8 cellular contexts compared by ENCODE assay signal in genomic region chr11:100876826-100877545, GRCh38.
DNase-seq lines count a peak whose midpoint lies in the region; ATAC-seq and TF ChIP-seq lines count a peak whose summit lies in the region.

No MANE protein-coding gene starts in this region.

- H3K27ac ChIP-seq in PC-3 (ENCODE audit: low read length) (peak overlapping the region; percentile 3; the same call in 1 of the 2 replicates), gastroesophageal sphincter (peak overlapping the region in 1 of 4 donors; percentile 31)

- H3K36me3 ChIP-seq in BJ (ENCODE audit: control insufficient read depth, insufficient read depth, low read length) (no peaks in the 10 kb centered on the region), PC-3 (ENCODE audit: low read depth, low read length) (no peaks in the 10 kb centered on the region), gastroesophageal sphincter (no peaks in the 10 kb centered on the region)

- WGBS in gastroesophageal sphincter (ENCODE audit: low coverage in 1 of 2), 2 donors = 12 to 35% methylated on average over 3 of the region's 3 CpGs

- no peaks in the 10 kb centered on the region for H4K20me1 ChIP-seq in PC-3 (ENCODE audit: low read length)

- no peak for TF ChIP-seq EP300 in gastroesophageal sphincter (IDR thresholded peaks at IDR 0.05)

- peaks cover 14% of the 10 kb centered on the region for H3K4me1 ChIP-seq in PC-3 (ENCODE audit: insufficient read depth, low read length)
- peaks cover 0 to 12% (median 0%) of the 10 kb centered on the region in 3 donors for H3K4me1 ChIP-seq in gastroesophageal sphincter

- CTCF ChIA-PET in BJ (lab: Yijun Ruan, JAX) (interaction anchor here (1.2 kb wide), 1 partner anchor 28 kb away, joined by 3 read pairs; no protein-coding TSS in a partner anchor), PC-3 (lab: Charles Lee) (interaction anchor here (0.6 kb wide), 2 partner anchors 47 to 1376 kb away, joined by 3 read pairs; no protein-coding TSS in a partner anchor)

- no peaks in the 10 kb centered on the region for H3K27me3 ChIP-seq in BJ (ENCODE audit: control insufficient read depth, insufficient read depth, low read length)
- no peaks in the 10 kb centered on the region for H3K27me3 ChIP-seq in PC-3 (ENCODE audit: low read length)
- H3K27me3 ChIP-seq in gastroesophageal sphincter = no peaks in the 10 kb centered on the region

- H3K9me2 ChIP-seq in PC-3 (replicated peaks; ENCODE audit: low read length) = no peaks in the 10 kb centered on the region

- BruUV-seq in PC-3 (replicated peaks; lab: Mats Ljungman, UMichigan) = no TSS peak

- no peak for TF ChIP-seq POLR2A in gastroesophageal sphincter (IDR thresholded peaks at IDR 0.05)

- no peak overlapping the region for H3K4me3 ChIP-seq in BJ (ENCODE audit: low read depth, low read length)
- no peak overlapping the region for H3K4me3 ChIP-seq in PC-3 (ENCODE audit: low read length)
- H3K4me3 ChIP-seq in gastroesophageal sphincter = no peak overlapping the region

- H3F3A ChIP-seq in PC-3 (ENCODE audit: low read length, unreplicated experiment) = no peaks in the 10 kb centered on the region

- ATAC-seq in PC-3 (peak; percentile 68), left ventricle myocardium superior (peak; percentile 87), esophagus mucosa (no peak), gastroesophageal sphincter (no peak)

- H3K9ac ChIP-seq in PC-3 (ENCODE audit: low read length) = no peak overlapping the region

- POLR2A ChIA-PET in BJ (lab: Charles Lee) = interaction anchor here (0.6 to 0.9 kb wide), 3 partner anchors 14 to 147 kb away, joined by 3 to 4 read pairs (median 4); no protein-coding TSS in a partner anchor
- POLR2A ChIA-PET in PC-3 (lab: Charles Lee; ENCODE audit: unreplicated experiment) = interaction anchor here (0.6 to 0.7 kb wide), 2 partner anchors 9 to 101 kb away, joined by 3 read pairs; no protein-coding TSS in a partner anchor

- peak overlapping the region; percentile 35; the same call in 1 of the 2 replicates for H2AFZ ChIP-seq in PC-3 (ENCODE audit: low read length)

- H3K9me3 ChIP-seq in PC-3 (ENCODE audit: low read length) (no peaks in the 10 kb centered on the region), gastroesophageal sphincter (no peaks in the 10 kb centered on the region)

- intact Hi-C loops in PC-3 (cut with micrococcal nuclease) = no loop called here
- intact Hi-C loops in left ventricle myocardium superior (cut with micrococcal nuclease) = no loop called here

- TF ChIP-seq CTCF in BJ (IDR thresholded peaks at IDR 0.05; ENCODE audit: insufficient read depth, low read depth, low read length) = no peak
- TF ChIP-seq CTCF in PC-3 (conservative IDR thresholded peaks at IDR 0.05; ENCODE audit: low read depth, low read length) = no peak
- TF ChIP-seq CTCF in gastroesophageal sphincter (IDR thresholded peaks at IDR 0.05) = no peak

- DNase-seq in BJ (ENCODE audit: low read depth) = peak; percentile 87
- DNase-seq in HCEC 1CT = peak; percentile 97
- DNase-seq in PC-3 = peak; percentile 83
- DNase-seq in left ventricle myocardium superior = no peak
- DNase-seq in UCSD-AML1 (lab: John Stamatoyannopoulos, UW; ENCODE audit: unreplicated experiment) = no peak
- no peak for DNase-seq in ureter (ENCODE audit: low spot score)

- H3K79me2 ChIP-seq in PC-3 (ENCODE audit: low read length) = no peaks in the 10 kb centered on the region

- H3K4me2 ChIP-seq in PC-3 (ENCODE audit: low read length) = peak overlapping the region; percentile 10

Comparison
In these comparisons a context has a peak if more than half of its experiments do, and no peak if none do; other contexts are left out.
1. DNase-seq: peak in BJ (single experiment), HCEC 1CT (single experiment) and PC-3 (single experiment); none in left ventricle myocardium superior (single experiment), UCSD-AML1 (single experiment) and ureter (single experiment).
2. ATAC-seq: peak in PC-3 (single experiment) and left ventricle myocardium superior (single experiment); none in esophagus mucosa (single experiment) and gastroesophageal sphincter (single experiment).